19 cellular contexts compared by ENCODE assay signal in the genomic region with DNA sequence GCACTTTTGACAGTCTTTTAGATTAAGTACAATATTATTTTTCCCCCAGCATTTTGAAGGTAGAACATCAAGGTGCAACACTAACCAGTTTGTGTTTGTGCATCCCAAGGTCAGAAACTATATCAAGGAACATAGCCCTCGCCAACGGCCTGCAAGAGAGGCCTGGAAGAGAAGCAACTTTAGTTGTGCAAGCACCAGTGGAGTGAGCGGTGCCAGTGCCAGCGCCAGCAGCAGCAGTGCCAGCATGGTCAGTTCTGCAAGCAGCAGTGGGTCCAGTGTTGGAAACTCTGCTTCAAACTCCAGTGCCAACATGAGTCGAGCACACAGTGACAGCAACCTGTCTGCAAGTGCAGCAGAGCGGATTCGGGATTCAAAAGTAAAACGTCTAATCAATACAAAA. TPM values are rescaled to one million over a fixed set of nuclear protein-coding genes. Genes with fewer than 3 reads are reported as not detected.
DNase-seq lines count a peak whose midpoint lies in the region; ATAC-seq and TF ChIP-seq lines count a peak whose summit lies in the region.
"Had no signal": no experiment of that assay in that cellular context is flagged by ENCODE, and none has a peak within 500 bp of the region (broad histone marks: within the 10 kb centered on the region; RNA-seq: fewer than 3 reads in every experiment).

No MANE protein-coding gene starts in this region.

- peak; percentile 48 for DNase-seq in Right ventricle myocardium inferior (ENCODE audit: missing footprints)
- no peak for DNase-seq in right atrium auricular region (ENCODE audit: low spot score)
- DNase-seq in left ventricle myocardium superior = peak; percentile 22
- DNase-seq in left ventricle myocardium inferior = no peak
- peak; percentile 19 to 55 for DNase-seq in psoas muscle
- DNase-seq in NAMALWA (ENCODE audit: low spot score) = no peak
- no peak for DNase-seq in glutamatergic neuron
- DNase-seq: AML-193; Caco-2; Calu3; CD4-positive, alpha-beta T cell; CD8-positive, alpha-beta T cell; DMS79 treated with DMSO at 0.1 percent for 48 hours; GF-D8 had no signal

- H3K27me3 Mint-ChIP-seq in glutamatergic neuron (ENCODE audit: unreplicated experiment) = peaks cover 3% of the 10 kb centered on the region
- H3K27me3 Mint-ChIP-seq: B cell; CD4-positive, alpha-beta T cell had no signal

- no peaks in the 10 kb centered on the region for H3K9me3 ChIP-seq in right atrium auricular region
- H3K9me3 ChIP-seq in left ventricle myocardium inferior (replicated peaks) = no peaks in the 10 kb centered on the region
- H3K9me3 ChIP-seq in psoas muscle = no peaks in the 10 kb centered on the region
- H3K9me3 ChIP-seq: A549; BLaER1 treated with 17β-estradiol and CSF1 and Interleukin-3, amounts not matched to agents 10 nM and 100 nM; Caco-2 had no signal

- no peaks in the 10 kb centered on the region for H3K9me3 Mint-ChIP-seq in glutamatergic neuron (ENCODE audit: unreplicated experiment)
- H3K9me3 Mint-ChIP-seq: CD4-positive, alpha-beta T cell; CD8-positive, alpha-beta T cell had no signal

- H3K27ac Mint-ChIP-seq in glutamatergic neuron (ENCODE audit: unreplicated experiment) = no peak overlapping the region
- H3K27ac Mint-ChIP-seq: B cell; CD4-positive, alpha-beta T cell; CD8-positive, alpha-beta T cell had no signal

- no peaks in the 10 kb centered on the region for H3K36me3 Mint-ChIP-seq in glutamatergic neuron (ENCODE audit: unreplicated experiment)

- intact Hi-C loops in Right ventricle myocardium inferior (cut with DNase I) (no loop called here), left ventricle myocardium superior (cut with micrococcal nuclease) (no loop called here), left ventricle myocardium inferior (cut with micrococcal nuclease) (no loop called here), psoas muscle (cut with DNase I) (no loop called here)

- H3K36me3 ChIP-seq in right atrium auricular region (peaks cover 36% of the 10 kb centered on the region), left ventricle myocardium inferior (peaks cover 59% of the 10 kb centered on the region), psoas muscle (ENCODE audit: insufficient read depth in 1 of 2, low read depth in 1 of 2) (peaks cover 3 to 72% of the 10 kb centered on the region in 2 donors)

- ATAC-seq in Right ventricle myocardium inferior (no peak), left ventricle myocardium superior (peak; percentile 20), psoas muscle (peak in 3 of 4 donors; percentile 59 to 74 (median 65))
- ATAC-seq: A549; CD8-positive, alpha-beta T cell had no signal

- H3K4me3 Mint-ChIP-seq in glutamatergic neuron (ENCODE audit: unreplicated experiment) = no peak overlapping the region
- H3K4me3 Mint-ChIP-seq: B cell; CD4-positive, alpha-beta T cell; CD8-positive, alpha-beta T cell had no signal

- H3K27me3 ChIP-seq in right atrium auricular region = no peaks in the 10 kb centered on the region
- H3K27me3 ChIP-seq in left ventricle myocardium inferior (ENCODE audit: low read depth) = no peaks in the 10 kb centered on the region
- H3K27me3 ChIP-seq in psoas muscle (ENCODE audit: insufficient read depth in 3 of 3, low read length in 2 of 3) = peaks cover 0 to 3% (median 0%) of the 10 kb centered on the region in 3 donors

- no peak for TF ChIP-seq CTCF in right atrium auricular region (IDR thresholded peaks at IDR 0.05)
- no peak for TF ChIP-seq CTCF in left ventricle myocardium inferior (IDR thresholded peaks at IDR 0.05; ENCODE audit: borderline replicate concordance)
- TF ChIP-seq CTCF in psoas muscle (IDR thresholded peaks at IDR 0.05) = no peak
- no peak for TF ChIP-seq CTCF in glutamatergic neuron (IDR thresholded peaks at IDR 0.05; ENCODE audit: partially characterized antibody, unreplicated experiment)

- no peak overlapping the region for H3K4me3 ChIP-seq in right atrium auricular region
- no peak overlapping the region for H3K4me3 ChIP-seq in left ventricle myocardium inferior
- no peak overlapping the region for H3K4me3 ChIP-seq in psoas muscle
- H3K4me3 ChIP-seq: A549; BLaER1 treated with 17β-estradiol and CSF1 and Interleukin-3, amounts not matched to agents 10 nM and 100 nM had no signal

- H3K27ac ChIP-seq in right atrium auricular region = no peak overlapping the region
- no peak overlapping the region for H3K27ac ChIP-seq in left ventricle myocardium inferior (replicated peaks)
- H3K27ac ChIP-seq in psoas muscle = no peak overlapping the region
- H3K27ac ChIP-seq: 22Rv1; A549; BLaER1 treated with 17β-estradiol and CSF1 and Interleukin-3, amounts not matched to agents 10 nM and 100 nM; C4-2B had no signal

- no peaks in the 10 kb centered on the region for H3K4me1 Mint-ChIP-seq in glutamatergic neuron (ENCODE audit: low read depth, unreplicated experiment)
- H3K4me1 Mint-ChIP-seq: B cell had no signal

- no peaks in the 10 kb centered on the region for H3K4me1 ChIP-seq in right atrium auricular region
- no peaks in the 10 kb centered on the region for H3K4me1 ChIP-seq in left ventricle myocardium inferior
- H3K4me1 ChIP-seq in psoas muscle = no peaks in the 10 kb centered on the region
- H3K4me1 ChIP-seq: A549; BLaER1 treated with 17β-estradiol and CSF1 and Interleukin-3, amounts not matched to agents 10 nM and 100 nM; Caco-2 had no signal

- WGBS in psoas muscle, 3 donors = 69 to 76% (median 73%) methylated on average over 8 of the region's 8 CpGs

RNA-seq across cellular contexts. Expression of gene FAM199X, which starts 21.7 kb away (rescaled TPM):
- total RNA-seq in Right ventricle myocardium inferior (10.7 TPM), right atrium auricular region (10 to 100 TPM; 12.2 to 14.4 TPM), left ventricle myocardium superior (12.5 TPM), left ventricle myocardium inferior (11.2 TPM), psoas muscle (10 to 100 TPM; 12.0 to 17.1 (median 14.6) TPM), glutamatergic neuron (ENCODE audit: unreplicated experiment) (14.9 TPM)
- 10 to 100 TPM in 1 of 3 donors, 1 to 10 TPM in 2; 6.1 to 16.5 (median 7.3) TPM for polyA plus RNA-seq in psoas muscle

RNA-seq across cellular contexts. Expression of gene SLC25A53, which starts 31.1 kb away (rescaled TPM):
- 11.8 TPM for total RNA-seq in Right ventricle myocardium inferior
- 10 to 100 TPM; 10.7 to 13.5 TPM for total RNA-seq in right atrium auricular region
- total RNA-seq in left ventricle myocardium superior = 11.2 TPM
- 14.9 TPM for total RNA-seq in left ventricle myocardium inferior
- total RNA-seq in psoas muscle = 1 to 10 TPM; 4.9 to 8.3 (median 5.1) TPM
- 10 to 100 TPM in 1 of 3 donors, 1 to 10 TPM in 2; 3.2 to 11.0 (median 6.5) TPM for polyA plus RNA-seq in psoas muscle
- total RNA-seq in glutamatergic neuron (ENCODE audit: unreplicated experiment) = 5.7 TPM

Comparison
In these comparisons a context has a peak if more than half of its experiments do, and no peak if none do; other contexts are left out.
1. DNase-seq: peak in Right ventricle myocardium inferior (single experiment), left ventricle myocardium superior (single experiment) and psoas muscle (2 of 2); none in right atrium auricular region (single experiment), left ventricle myocardium inferior (single experiment), NAMALWA (single experiment) and glutamatergic neuron (single experiment).